Comparison of ENCODE assay signal across 1 cellular context in the genomic region with DNA sequence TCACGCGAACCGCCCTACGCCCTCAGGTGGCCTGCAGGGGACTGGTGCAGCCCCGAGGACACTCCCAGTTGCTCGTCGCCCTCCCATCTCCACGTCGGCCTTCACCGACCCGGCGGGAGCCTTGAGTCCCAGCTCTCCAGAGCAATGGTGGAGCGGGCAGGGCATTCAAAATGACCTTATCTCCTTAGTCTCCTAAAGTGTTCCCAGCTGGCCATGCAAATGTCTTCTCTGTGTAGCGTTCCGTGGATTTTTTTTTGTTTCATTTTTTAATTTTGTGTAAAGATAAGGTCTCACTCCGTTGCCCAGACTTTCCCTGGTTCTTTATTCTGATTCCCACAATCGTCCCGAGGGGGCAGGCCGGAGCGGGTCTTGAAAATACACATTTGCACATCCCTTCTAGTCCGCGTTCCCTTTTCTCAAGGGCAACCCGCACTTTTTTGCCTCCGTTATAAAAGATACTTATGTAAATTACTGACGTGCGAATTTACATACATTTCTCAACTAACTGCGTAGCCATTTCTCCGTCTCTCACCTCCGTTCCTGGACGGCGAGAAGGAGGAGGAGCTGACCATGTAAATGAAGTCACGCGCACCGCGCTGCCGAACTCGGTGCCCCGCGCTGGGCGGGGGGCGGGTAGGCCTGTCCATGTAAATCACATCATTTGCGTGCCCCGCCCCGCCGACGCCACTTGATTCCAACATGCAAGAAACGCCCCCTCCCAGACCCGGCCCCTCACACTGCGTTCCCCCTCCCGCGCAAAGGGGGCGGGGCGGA.
A peak's percentile ranks its signal among the peaks of the same experiment; 100 is the strongest.
TF ChIP-seq lines count a peak whose summit lies in the region.

No MANE protein-coding gene starts in this region.

TF ChIP-seq in HepG2, 621 proteins besides CTCF, POLR2A, EP300 and RAD21 (continued from another document and continues in another):
- TF ChIP-seq, protein P1, sequence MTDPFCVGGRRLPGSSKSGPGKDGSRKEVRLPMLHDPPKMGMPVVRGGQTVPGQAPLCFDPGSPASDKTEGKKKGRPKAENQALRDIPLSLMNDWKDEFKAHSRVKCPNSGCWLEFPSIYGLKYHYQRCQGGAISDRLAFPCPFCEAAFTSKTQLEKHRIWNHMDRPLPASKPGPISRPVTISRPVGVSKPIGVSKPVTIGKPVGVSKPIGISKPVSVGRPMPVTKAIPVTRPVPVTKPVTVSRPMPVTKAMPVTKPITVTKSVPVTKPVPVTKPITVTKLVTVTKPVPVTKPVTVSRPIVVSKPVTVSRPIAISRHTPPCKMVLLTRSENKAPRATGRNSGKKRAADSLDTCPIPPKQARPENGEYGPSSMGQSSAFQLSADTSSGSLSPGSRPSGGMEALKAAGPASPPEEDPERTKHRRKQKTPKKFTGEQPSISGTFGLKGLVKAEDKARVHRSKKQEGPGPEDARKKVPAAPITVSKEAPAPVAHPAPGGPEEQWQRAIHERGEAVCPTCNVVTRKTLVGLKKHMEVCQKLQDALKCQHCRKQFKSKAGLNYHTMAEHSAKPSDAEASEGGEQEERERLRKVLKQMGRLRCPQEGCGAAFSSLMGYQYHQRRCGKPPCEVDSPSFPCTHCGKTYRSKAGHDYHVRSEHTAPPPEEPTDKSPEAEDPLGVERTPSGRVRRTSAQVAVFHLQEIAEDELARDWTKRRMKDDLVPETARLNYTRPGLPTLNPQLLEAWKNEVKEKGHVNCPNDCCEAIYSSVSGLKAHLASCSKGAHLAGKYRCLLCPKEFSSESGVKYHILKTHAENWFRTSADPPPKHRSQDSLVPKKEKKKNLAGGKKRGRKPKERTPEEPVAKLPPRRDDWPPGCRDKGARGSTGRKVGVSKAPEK (CRISPR knock-in tag; IDR thresholded peaks at IDR 0.05; ENCODE audit: borderline replicate concordance) = no peak
- no peak for TF ChIP-seq KDM1A (CRISPR knock-in tag; IDR thresholded peaks at IDR 0.05)
- TF ChIP-seq, protein P2, sequence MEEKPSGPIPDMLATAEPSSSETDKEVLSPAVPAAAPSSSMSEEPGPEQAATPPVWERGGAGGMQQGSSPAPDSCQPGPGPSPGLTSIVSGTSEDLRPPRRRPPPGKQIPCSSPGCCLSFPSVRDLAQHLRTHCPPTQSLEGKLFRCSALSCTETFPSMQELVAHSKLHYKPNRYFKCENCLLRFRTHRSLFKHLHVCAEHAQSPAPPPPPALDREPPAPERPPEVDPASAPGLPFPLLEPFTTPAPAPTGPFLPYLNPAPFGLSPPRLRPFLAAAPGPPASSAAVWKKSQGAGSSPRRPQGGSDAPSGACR (CRISPR knock-in tag; IDR thresholded peaks at IDR 0.05) = no peak; the same call in 1 of the 2 replicates
- TF ChIP-seq ZNF263 (CRISPR knock-in tag; IDR thresholded peaks at IDR 0.05) = peak; percentile 41; the same call in 1 of the 2 replicates
- 0 out of 2 replicates have a peak, but pooled peaks have one; percentile 25 for TF ChIP-seq MTF1 (CRISPR knock-in tag; IDR thresholded peaks at IDR 0.05)
- peak; percentile 75; the same call in 1 of the 2 replicates for TF ChIP-seq SNAPC2 (CRISPR knock-in tag; IDR thresholded peaks at IDR 0.05)
- no peak for TF ChIP-seq ZNF296 (CRISPR knock-in tag; conservative IDR thresholded peaks at IDR 0.05)
- no peak for TF ChIP-seq ZNF75D (CRISPR knock-in tag; IDR thresholded peaks at IDR 0.05; ENCODE audit: borderline replicate concordance)
- TF ChIP-seq, protein P3, sequence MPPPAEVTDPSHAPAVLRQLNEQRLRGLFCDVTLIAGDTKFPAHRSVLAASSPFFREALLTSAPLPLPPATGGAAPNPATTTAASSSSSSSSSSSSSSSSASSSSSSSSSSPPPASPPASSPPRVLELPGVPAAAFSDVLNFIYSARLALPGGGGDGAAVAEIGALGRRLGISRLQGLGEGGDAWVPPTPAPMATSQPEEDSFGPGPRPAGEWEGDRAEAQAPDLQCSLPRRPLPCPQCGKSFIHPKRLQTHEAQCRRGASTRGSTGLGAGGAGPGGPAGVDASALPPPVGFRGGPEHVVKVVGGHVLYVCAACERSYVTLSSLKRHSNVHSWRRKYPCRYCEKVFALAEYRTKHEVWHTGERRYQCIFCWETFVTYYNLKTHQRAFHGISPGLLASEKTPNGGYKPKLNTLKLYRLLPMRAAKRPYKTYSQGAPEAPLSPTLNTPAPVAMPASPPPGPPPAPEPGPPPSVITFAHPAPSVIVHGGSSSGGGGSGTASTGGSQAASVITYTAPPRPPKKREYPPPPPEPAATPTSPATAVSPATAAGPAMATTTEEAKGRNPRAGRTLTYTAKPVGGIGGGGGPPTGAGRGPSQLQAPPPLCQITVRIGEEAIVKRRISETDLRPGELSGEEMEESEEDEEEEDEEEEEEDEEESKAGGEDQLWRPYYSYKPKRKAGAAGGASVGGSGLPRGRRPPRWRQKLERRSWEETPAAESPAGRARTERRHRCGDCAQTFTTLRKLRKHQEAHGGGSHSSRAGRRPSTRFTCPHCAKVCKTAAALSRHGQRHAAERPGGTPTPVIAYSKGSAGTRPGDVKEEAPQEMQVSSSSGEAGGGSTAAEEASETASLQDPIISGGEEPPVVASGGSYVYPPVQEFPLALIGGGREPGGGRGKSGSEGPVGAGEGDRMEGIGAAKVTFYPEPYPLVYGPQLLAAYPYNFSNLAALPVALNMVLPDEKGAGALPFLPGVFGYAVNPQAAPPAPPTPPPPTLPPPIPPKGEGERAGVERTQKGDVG (CRISPR knock-in tag; IDR thresholded peaks at IDR 0.05; ENCODE audit: borderline replicate concordance) = no peak
- no peak for TF ChIP-seq MAFF (IDR thresholded peaks at IDR 0.05; ENCODE audit: low read depth, low read length)
- TF ChIP-seq, protein P4, sequence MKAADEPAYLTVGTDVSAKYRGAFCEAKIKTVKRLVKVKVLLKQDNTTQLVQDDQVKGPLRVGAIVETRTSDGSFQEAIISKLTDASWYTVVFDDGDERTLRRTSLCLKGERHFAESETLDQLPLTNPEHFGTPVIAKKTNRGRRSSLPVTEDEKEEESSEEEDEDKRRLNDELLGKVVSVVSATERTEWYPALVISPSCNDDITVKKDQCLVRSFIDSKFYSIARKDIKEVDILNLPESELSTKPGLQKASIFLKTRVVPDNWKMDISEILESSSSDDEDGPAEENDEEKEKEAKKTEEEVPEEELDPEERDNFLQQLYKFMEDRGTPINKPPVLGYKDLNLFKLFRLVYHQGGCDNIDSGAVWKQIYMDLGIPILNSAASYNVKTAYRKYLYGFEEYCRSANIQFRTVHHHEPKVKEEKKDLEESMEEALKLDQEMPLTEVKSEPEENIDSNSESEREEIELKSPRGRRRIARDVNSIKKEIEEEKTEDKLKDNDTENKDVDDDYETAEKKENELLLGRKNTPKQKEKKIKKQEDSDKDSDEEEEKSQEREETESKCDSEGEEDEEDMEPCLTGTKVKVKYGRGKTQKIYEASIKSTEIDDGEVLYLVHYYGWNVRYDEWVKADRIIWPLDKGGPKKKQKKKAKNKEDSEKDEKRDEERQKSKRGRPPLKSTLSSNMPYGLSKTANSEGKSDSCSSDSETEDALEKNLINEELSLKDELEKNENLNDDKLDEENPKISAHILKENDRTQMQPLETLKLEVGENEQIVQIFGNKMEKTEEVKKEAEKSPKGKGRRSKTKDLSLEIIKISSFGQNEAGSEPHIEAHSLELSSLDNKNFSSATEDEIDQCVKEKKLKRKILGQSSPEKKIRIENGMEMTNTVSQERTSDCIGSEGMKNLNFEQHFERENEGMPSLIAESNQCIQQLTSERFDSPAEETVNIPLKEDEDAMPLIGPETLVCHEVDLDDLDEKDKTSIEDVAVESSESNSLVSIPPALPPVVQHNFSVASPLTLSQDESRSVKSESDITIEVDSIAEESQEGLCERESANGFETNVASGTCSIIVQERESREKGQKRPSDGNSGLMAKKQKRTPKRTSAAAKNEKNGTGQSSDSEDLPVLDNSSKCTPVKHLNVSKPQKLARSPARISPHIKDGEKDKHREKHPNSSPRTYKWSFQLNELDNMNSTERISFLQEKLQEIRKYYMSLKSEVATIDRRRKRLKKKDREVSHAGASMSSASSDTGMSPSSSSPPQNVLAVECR (CRISPR knock-in tag; IDR thresholded peaks at IDR 0.05; ENCODE audit: borderline replicate concordance) = peak; percentile 80; the same call in 1 of the 2 replicates
- TF ChIP-seq PHF5A (CRISPR knock-in tag; IDR thresholded peaks at IDR 0.05; ENCODE audit: low read depth, unreplicated experiment) = no peak
- peak; percentile 87 for TF ChIP-seq ZNF264 (CRISPR knock-in tag; IDR thresholded peaks at IDR 0.05)
- TF ChIP-seq, protein P5, sequence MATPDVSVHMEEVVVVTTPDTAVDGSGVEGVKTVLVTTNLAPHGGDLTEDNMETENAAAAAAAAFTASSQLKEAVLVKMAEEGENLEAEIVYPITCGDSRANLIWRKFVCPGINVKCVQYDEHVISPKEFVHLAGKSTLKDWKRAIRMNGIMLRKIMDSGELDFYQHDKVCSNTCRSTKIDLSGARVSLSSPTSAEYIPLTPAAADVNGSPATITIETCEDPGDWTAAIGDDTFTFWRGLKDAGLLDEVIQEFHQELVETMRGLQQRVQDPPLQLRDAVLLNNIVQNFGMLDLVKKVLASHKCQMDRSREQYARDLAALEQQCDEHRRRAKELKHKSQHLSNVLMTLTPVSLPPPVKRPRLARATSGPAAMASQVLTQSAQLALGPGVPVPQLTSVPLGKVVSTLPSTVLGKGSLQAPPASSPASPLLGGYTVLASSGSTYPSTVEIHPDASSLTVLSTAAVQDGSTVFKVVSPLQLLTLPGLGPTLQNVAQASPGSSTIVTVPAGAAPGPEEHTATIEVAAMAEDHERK (CRISPR knock-in tag; IDR thresholded peaks at IDR 0.05; ENCODE audit: low read depth) = peak; percentile 3; the same call in 1 of the 2 replicates
- TF ChIP-seq, protein P6, sequence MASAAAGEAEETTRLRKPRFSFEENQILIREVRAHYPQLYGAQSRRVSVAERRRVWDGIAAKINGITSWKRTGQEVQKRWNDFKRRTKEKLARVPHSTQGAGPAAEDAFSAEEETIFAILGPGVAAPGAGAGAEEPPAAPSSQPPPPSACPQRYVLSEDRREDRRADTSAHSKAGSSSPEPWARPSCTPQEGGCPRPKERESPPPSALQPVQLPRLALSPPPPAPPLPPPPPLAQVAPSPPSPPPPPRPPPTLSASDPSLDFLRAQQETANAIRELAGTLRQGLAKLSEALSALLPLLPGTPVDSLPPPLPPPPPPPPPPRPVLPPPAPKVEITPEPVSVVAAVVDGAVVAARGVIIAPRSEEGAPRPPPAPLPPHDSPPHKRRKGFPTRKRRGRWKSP (CRISPR knock-in tag; IDR thresholded peaks at IDR 0.05) = no peak; the same call in 1 of the 2 replicates
- TF ChIP-seq, protein P7, sequence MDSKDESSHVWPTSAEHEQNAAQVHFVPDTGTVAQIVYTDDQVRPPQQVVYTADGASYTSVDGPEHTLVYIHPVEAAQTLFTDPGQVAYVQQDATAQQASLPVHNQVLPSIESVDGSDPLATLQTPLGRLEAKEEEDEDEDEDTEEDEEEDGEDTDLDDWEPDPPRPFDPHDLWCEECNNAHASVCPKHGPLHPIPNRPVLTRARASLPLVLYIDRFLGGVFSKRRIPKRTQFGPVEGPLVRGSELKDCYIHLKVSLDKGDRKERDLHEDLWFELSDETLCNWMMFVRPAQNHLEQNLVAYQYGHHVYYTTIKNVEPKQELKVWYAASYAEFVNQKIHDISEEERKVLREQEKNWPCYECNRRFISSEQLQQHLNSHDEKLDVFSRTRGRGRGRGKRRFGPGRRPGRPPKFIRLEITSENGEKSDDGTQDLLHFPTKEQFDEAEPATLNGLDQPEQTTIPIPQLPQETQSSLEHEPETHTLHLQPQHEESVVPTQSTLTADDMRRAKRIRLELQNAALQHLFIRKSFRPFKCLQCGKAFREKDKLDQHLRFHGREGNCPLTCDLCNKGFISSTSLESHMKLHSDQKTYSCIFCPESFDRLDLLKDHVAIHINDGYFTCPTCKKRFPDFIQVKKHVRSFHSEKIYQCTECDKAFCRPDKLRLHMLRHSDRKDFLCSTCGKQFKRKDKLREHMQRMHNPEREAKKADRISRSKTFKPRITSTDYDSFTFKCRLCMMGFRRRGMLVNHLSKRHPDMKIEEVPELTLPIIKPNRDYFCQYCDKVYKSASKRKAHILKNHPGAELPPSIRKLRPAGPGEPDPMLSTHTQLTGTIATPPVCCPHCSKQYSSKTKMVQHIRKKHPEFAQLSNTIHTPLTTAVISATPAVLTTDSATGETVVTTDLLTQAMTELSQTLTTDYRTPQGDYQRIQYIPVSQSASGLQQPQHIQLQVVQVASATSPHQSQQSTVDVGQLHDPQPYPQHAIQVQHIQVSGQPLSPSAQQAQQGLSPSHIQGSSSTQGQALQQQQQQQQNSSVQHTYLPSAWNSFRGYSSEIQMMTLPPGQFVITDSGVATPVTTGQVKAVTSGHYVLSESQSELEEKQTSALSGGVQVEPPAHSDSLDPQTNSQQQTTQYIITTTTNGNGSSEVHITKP (CRISPR knock-in tag; IDR thresholded peaks at IDR 0.05; ENCODE audit: low read depth) = peak; percentile 36; the same call in 1 of the 2 replicates
- peak; percentile 80; the same call in 1 of the 2 replicates for TF ChIP-seq HOXA3 (CRISPR knock-in tag; IDR thresholded peaks at IDR 0.05)
- peak; percentile 37; the same call in 1 of the 2 replicates for TF ChIP-seq ZNF629 (CRISPR knock-in tag; conservative IDR thresholded peaks at IDR 0.05)
- TF ChIP-seq, protein P8, sequence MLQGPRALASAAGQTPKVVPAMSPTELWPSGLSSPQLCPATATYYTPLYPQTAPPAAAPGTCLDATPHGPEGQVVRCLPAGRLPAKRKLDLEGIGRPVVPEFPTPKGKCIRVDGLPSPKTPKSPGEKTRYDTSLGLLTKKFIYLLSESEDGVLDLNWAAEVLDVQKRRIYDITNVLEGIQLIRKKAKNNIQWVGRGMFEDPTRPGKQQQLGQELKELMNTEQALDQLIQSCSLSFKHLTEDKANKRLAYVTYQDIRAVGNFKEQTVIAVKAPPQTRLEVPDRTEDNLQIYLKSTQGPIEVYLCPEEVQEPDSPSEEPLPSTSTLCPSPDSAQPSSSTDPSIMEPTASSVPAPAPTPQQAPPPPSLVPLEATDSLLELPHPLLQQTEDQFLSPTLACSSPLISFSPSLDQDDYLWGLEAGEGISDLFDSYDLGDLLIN (CRISPR knock-in tag; IDR thresholded peaks at IDR 0.05; ENCODE audit: borderline replicate concordance) = no peak
- TF ChIP-seq ZNF746 (CRISPR knock-in tag; IDR thresholded peaks at IDR 0.05) = peak; percentile 60
- TF ChIP-seq FLYWCH1 (CRISPR knock-in tag; IDR thresholded peaks at IDR 0.05) = no peak
- no peak for TF ChIP-seq ZNF772 (CRISPR knock-in tag; IDR thresholded peaks at IDR 0.05)
